Comparison of ENCODE assay signal across 8 cellular contexts in genomic region chr12:27243804-27244679, GRCh38. TPM values are rescaled to one million over a fixed set of nuclear protein-coding genes. Genes with fewer than 3 reads are reported as not detected.
DNase-seq lines count a peak whose midpoint lies in the region; ATAC-seq, FAIRE-seq and TF ChIP-seq lines count a peak whose summit lies in the region.

TSS of gene STK38L (plus strand) at chr12:27244286. CDS start at chr12:27297721, 53,435 bp downstream.

- no peaks in the 10 kb centered on the region for H3K36me3 ChIP-seq in psoas muscle (ENCODE audit: insufficient read depth in 1 of 2, low read depth in 1 of 2)

- in situ Hi-C loops in GM13977 (cut with MboI; ENCODE audit: low pct_unique_long_range_greater_than_20kb, low sequenced_read_pairs, unreplicated experiment), result no loop called here

- 6 to 10% (median 7%) methylated on average over 49 to 69 of the region's 69 CpGs for WGBS in psoas muscle, 3 donors

- H3K27ac ChIP-seq in angular gyrus (ENCODE audit: low read depth, low read length), result peak within 1 kb of the TSS; percentile 75
- peak within 1 kb of the TSS; percentile 81 for H3K27ac ChIP-seq in psoas muscle

- H3K27me3 Mint-ChIP-seq in T-helper 17 cell, result no peaks in the 10 kb centered on the region

- H3K9me3 ChIP-seq in T-helper 17 cell (ENCODE audit: control insufficient read depth, low read length, poor library complexity, severe bottlenecking) (no peaks in the 10 kb centered on the region), psoas muscle (no peaks in the 10 kb centered on the region)

- peak; percentile 98 for FAIRE-seq in urothelium cell line (lab: Jason Lieb, UNC)

- ATAC-seq in HG02870 (IDR thresholded peaks at IDR 0.05; ENCODE audit: unreplicated experiment), result peak; percentile 82
- peak; percentile 97 for ATAC-seq in T-helper 17 cell
- ATAC-seq in left ventricle myocardium superior, result peak; percentile 99
- peak; percentile 98 to 99 (median 98) for ATAC-seq in psoas muscle

- H3K4me1 Mint-ChIP-seq in T-helper 17 cell, result peaks cover 34% of the 10 kb centered on the region

- H3K36me3 Mint-ChIP-seq in T-helper 17 cell (ENCODE audit: low read depth), result peaks cover 4% of the 10 kb centered on the region

- TF ChIP-seq CTCF in GM13977 (IDR thresholded peaks at IDR 0.05; ENCODE audit: extremely low read depth, insufficient read depth, missing control alignments) (peak; percentile 17), psoas muscle (IDR thresholded peaks at IDR 0.05) (no peak)

- peak within 1 kb of the TSS; percentile 99 for H3K4me3 Mint-ChIP-seq in T-helper 17 cell

- H3K4me1 ChIP-seq in psoas muscle, result peaks cover 13% of the 10 kb centered on the region

- intact Hi-C loops in left ventricle myocardium superior (cut with micrococcal nuclease) (no loop called here), psoas muscle (cut with DNase I) (loop anchor here in 1 of 2 donors (1.0 kb wide), 1 partner anchor 62 kb away; no protein-coding TSS in a partner anchor)

- DNase-seq in GM13977 (ENCODE audit: low spot score), result peak; percentile 89
- peak; percentile 98 for DNase-seq in NCI-H146 (lab: John Stamatoyannopoulos, UW)
- DNase-seq in T-helper 17 cell, result peak; percentile 89 to 98 (median 93)
- DNase-seq in left ventricle myocardium superior, result peak; percentile 99
- peak; percentile 98 for DNase-seq in psoas muscle
- DNase-seq in urothelium cell line (ENCODE audit: low spot score), result peak; percentile 98

- H3K27ac Mint-ChIP-seq in T-helper 17 cell, result peak within 1 kb of the TSS; percentile 98

- no peaks in the 10 kb centered on the region for H3K27me3 ChIP-seq in psoas muscle (ENCODE audit: insufficient read depth in 3 of 3, low read length in 2 of 3)

- H3K4me3 ChIP-seq in psoas muscle, result peak within 1 kb of the TSS; percentile 99

RNA-seq across cellular contexts. Expression of gene STK38L, which starts in this region (rescaled TPM):
- total RNA-seq in T-helper 17 cell (10 to 100 TPM; 13.3 to 18.7 TPM), left ventricle myocardium superior (66.1 TPM), psoas muscle (10 to 100 TPM; 16.3 to 21.2 (median 18.6) TPM)
- 10 to 100 TPM in 1 of 3 donors, 1 to 10 TPM in 2; 3.7 to 13.3 (median 4.3) TPM for polyA plus RNA-seq in psoas muscle

Comparison
In these comparisons a context has a peak if more than half of its experiments do, and no peak if none do; other contexts are left out.
1. Peak in every context shown above with its lines: DNase-seq, ATAC-seq, H3K4me3 ChIP-seq and H3K27ac ChIP-seq.